Comparison of ENCODE assay signal across 24 cellular contexts in genomic region chr9:129632460-129632859, GRCh38. TPM values are rescaled to one million over a fixed set of nuclear protein-coding genes. Genes with fewer than 3 reads are reported as not detected.
DNase-seq lines count a peak whose midpoint lies in the region; ATAC-seq, FAIRE-seq and TF ChIP-seq lines count a peak whose summit lies in the region.
"Had no signal": no experiment of that assay in that cellular context is flagged by ENCODE, and none has a peak within 500 bp of the region (broad histone marks: within the 10 kb centered on the region; RNA-seq: fewer than 3 reads in every experiment).

No MANE protein-coding gene starts in this region.

- POLR2A ChIA-PET in A673 (lab: Charles Lee; ENCODE audit: low non-redundant PET): no interaction called here

- DNase-seq in A673 (ENCODE audit: low spot score) (no peak), T-helper 17 cell (no peak), islet precursor cell (peak; percentile 75), GM12892 (ENCODE audit: insufficient read length) (no peak), hepatocyte (ENCODE audit: low spot score) (no peak)
- no peak for DNase-seq in activated naive CD4-positive, alpha-beta T cell treated with anti-CD3 and anti-CD28 coated beads, Interleukin-2, amount 10 ng/mL, durations not matched to agents 7 days and 5 days
- DNase-seq: activated CD8-positive, alpha-beta memory T cell treated with anti-CD3 and anti-CD28 coated beads, Interleukin-2, amount 50 U/mL, for 48 hours; BE2C; brain microvascular endothelial cell; GF-D8; NCI-H1417; NCI-H2171 treated with DMSO at 0.1 percent for 48 hours; NCI-H774; stomach; T-helper 9 cell had no signal

- H3K79me2 ChIP-seq in hepatocyte: peaks cover 69% of the 10 kb centered on the region

- TF ChIP-seq CTCF in A673 (conservative IDR thresholded peaks at IDR 0.05; ENCODE audit: low read depth, low read length) (no peak), hepatocyte (IDR thresholded peaks at IDR 0.05; ENCODE audit: poor library complexity) (no peak)

- no peak for TF ChIP-seq POLR2A in GM12892 (IDR thresholded peaks at IDR 0.05; ENCODE audit: low read depth, low read length)

- peak overlapping the region; percentile 16 for H3K27ac Mint-ChIP-seq in T-helper 17 cell
- no peak overlapping the region for H3K27ac Mint-ChIP-seq in activated naive CD4-positive, alpha-beta T cell treated with anti-CD3 and anti-CD28 coated beads, Interleukin-2, amount 10 ng/mL, durations not matched to agents 7 days and 5 days
- H3K27ac Mint-ChIP-seq: activated naive CD4-positive, alpha-beta T cell treated with anti-CD3 and anti-CD28 coated beads, Interleukin-2, amount 50 U/mL, for 24 hours had no signal

- intact Hi-C loops in A673 (cut with micrococcal nuclease; ENCODE audit: unreplicated experiment): no loop called here

- no peak overlapping the region for H3K4me3 Mint-ChIP-seq in T-helper 17 cell
- H3K4me3 Mint-ChIP-seq in activated naive CD4-positive, alpha-beta T cell treated with anti-CD3 and anti-CD28 coated beads, Interleukin-2, amount 10 ng/mL, durations not matched to agents 7 days and 5 days: no peak overlapping the region
- H3K4me3 Mint-ChIP-seq: activated naive CD4-positive, alpha-beta T cell treated with anti-CD3 and anti-CD28 coated beads, Interleukin-2, amount 50 U/mL, for 24 hours had no signal

- H3K4me3 ChIP-seq in A673 (ENCODE audit: low read depth, low read length, poor library complexity, severe bottlenecking) (no peak overlapping the region), BLaER1 (no peak overlapping the region), hepatocyte (no peak overlapping the region)
- H3K4me3 ChIP-seq: left lung, stomach had no signal

- FAIRE-seq in GM12892 (lab: Jason Lieb, UNC): no peak
- FAIRE-seq: D721Med had no signal

- H3K27me3 ChIP-seq in A673 (replicated peaks; ENCODE audit: insufficient read depth, low read depth, low read length, poor library complexity) (no peaks in the 10 kb centered on the region), BLaER1 (no peaks in the 10 kb centered on the region), hepatocyte (no peaks in the 10 kb centered on the region)
- H3K27me3 ChIP-seq: BE2C, brain microvascular endothelial cell, left lung, stomach had no signal

- ATAC-seq in T-helper 17 cell: no peak
- ATAC-seq: left lung, sciatic nerve had no signal

- CTCF ChIA-PET in A673 (lab: Charles Lee): no interaction called here
- CTCF ChIA-PET in activated naive CD4-positive, alpha-beta T cell treated with anti-CD3 and anti-CD28 coated beads, Interleukin-2, amount 10 ng/mL, durations not matched to agents 7 days and 5 days (lab: Charles Lee): no interaction called here

- H3K9me2 ChIP-seq in hepatocyte (replicated peaks; ENCODE audit: insufficient read depth): no peaks in the 10 kb centered on the region

- H3K36me3 ChIP-seq in A673 (ENCODE audit: insufficient read depth, low read length, poor library complexity, severe bottlenecking) (peaks cover 40% of the 10 kb centered on the region), BLaER1 (peaks cover 95% of the 10 kb centered on the region), hepatocyte (replicated peaks; ENCODE audit: insufficient read depth, low read depth) (no peaks in the 10 kb centered on the region)

- H3K9me3 Mint-ChIP-seq in activated naive CD4-positive, alpha-beta T cell treated with anti-CD3 and anti-CD28 coated beads, Interleukin-2, amount 10 ng/mL, durations not matched to agents 7 days and 5 days: no peaks in the 10 kb centered on the region
- H3K9me3 Mint-ChIP-seq: activated naive CD4-positive, alpha-beta T cell treated with anti-CD3 and anti-CD28 coated beads, Interleukin-2, amount 50 U/mL, for 24 hours had no signal

- H3K9ac ChIP-seq in BLaER1: peak overlapping the region; percentile 3; the same call in 1 of the 2 replicates

- peaks cover 34% of the 10 kb centered on the region for H3K4me1 ChIP-seq in A673 (ENCODE audit: insufficient read depth, low read length, poor library complexity, severe bottlenecking)
- H3K4me1 ChIP-seq in BLaER1: peaks cover 66% of the 10 kb centered on the region
- H3K4me1 ChIP-seq in hepatocyte (ENCODE audit: insufficient read depth): peaks cover 16% of the 10 kb centered on the region

- H3K27me3 Mint-ChIP-seq in T-helper 17 cell: no peaks in the 10 kb centered on the region
- no peaks in the 10 kb centered on the region for H3K27me3 Mint-ChIP-seq in activated naive CD4-positive, alpha-beta T cell treated with anti-CD3 and anti-CD28 coated beads, Interleukin-2, amount 10 ng/mL, durations not matched to agents 7 days and 5 days
- H3K27me3 Mint-ChIP-seq: activated naive CD4-positive, alpha-beta T cell treated with anti-CD3 and anti-CD28 coated beads, Interleukin-2, amount 50 U/mL, for 24 hours had no signal

- H3K36me3 Mint-ChIP-seq in T-helper 17 cell (ENCODE audit: low read depth): peaks cover 3% of the 10 kb centered on the region
- H3K36me3 Mint-ChIP-seq in activated naive CD4-positive, alpha-beta T cell treated with anti-CD3 and anti-CD28 coated beads, Interleukin-2, amount 10 ng/mL, durations not matched to agents 7 days and 5 days: peaks cover 36% of the 10 kb centered on the region

- H3K9me3 ChIP-seq in A673 (ENCODE audit: low read depth, low read length, poor library complexity, severe bottlenecking) (no peaks in the 10 kb centered on the region), BLaER1 (no peaks in the 10 kb centered on the region), T-helper 17 cell (ENCODE audit: control insufficient read depth, low read length, poor library complexity, severe bottlenecking) (no peaks in the 10 kb centered on the region), hepatocyte (ENCODE audit: low read depth) (no peaks in the 10 kb centered on the region)
- H3K9me3 ChIP-seq: BE2C, left lung, stomach had no signal

- H3K4me1 Mint-ChIP-seq in T-helper 17 cell: peaks cover 28% of the 10 kb centered on the region
- H3K4me1 Mint-ChIP-seq in activated naive CD4-positive, alpha-beta T cell treated with anti-CD3 and anti-CD28 coated beads, Interleukin-2, amount 10 ng/mL, durations not matched to agents 7 days and 5 days: peaks cover 32% of the 10 kb centered on the region

- H3K27ac ChIP-seq in A673 (ENCODE audit: low read depth, low read length, poor library complexity, severe bottlenecking) (peak overlapping the region; percentile 58), BLaER1 (no peak overlapping the region), hepatocyte (no peak overlapping the region)
- H3K27ac ChIP-seq: brain microvascular endothelial cell, left lung had no signal

- peaks cover 99% of the 10 kb centered on the region for H4K20me1 ChIP-seq in BLaER1
- H4K20me1 ChIP-seq in hepatocyte (ENCODE audit: insufficient read depth, poor library complexity, severe bottlenecking): peaks cover 64% of the 10 kb centered on the region

- H3K4me2 ChIP-seq in BLaER1: peak overlapping the region; percentile 48; the same call in 1 of the 2 replicates
- H3K4me2 ChIP-seq in hepatocyte: no peak overlapping the region

- WGBS in hepatocyte (ENCODE audit: low lambda C conversion rate, missing lambda C conversion rate): 63% methylated on average over 13 of the region's 13 CpGs

- H2AFZ ChIP-seq in hepatocyte: no peak overlapping the region

- no TSS peak for BruUV-seq in A673 (replicated peaks; lab: Mats Ljungman, UMichigan)

RNA-seq across cellular contexts. Expression of gene NTMT1, which starts 6.5 kb away (rescaled TPM):
- 82.8 and 87.1 TPM in 2 replicates for total RNA-seq in A673 (2021)
- 10 to 100 TPM; 27.0 to 27.8 TPM for total RNA-seq in T-helper 17 cell
- polyA plus RNA-seq in GM12892 (2012; ENCODE audit: missing spikeins): 22.3 TPM
- 20.8 and 32.5 TPM in 2 replicates for total RNA-seq in hepatocyte
- polyA plus RNA-seq in hepatocyte: 66.9 and 81.4 TPM in 2 replicates

RNA-seq across cellular contexts. Expression of gene ASB6, which starts 9.5 kb away (rescaled TPM):
- 30.4 and 36.5 TPM in 2 replicates for total RNA-seq in A673 (2021)
- 10 to 100 TPM; 21.9 to 28.7 TPM for total RNA-seq in T-helper 17 cell
- polyA plus RNA-seq in GM12892 (2012; ENCODE audit: missing spikeins): 4.2 TPM
- 10.5 and 14.2 TPM in 2 replicates for total RNA-seq in hepatocyte
- 10.7 and 15.5 TPM in 2 replicates for polyA plus RNA-seq in hepatocyte

RNA-seq across cellular contexts. Expression of gene C9orf50, which starts 11.6 kb away (rescaled TPM):
- total RNA-seq in A673 (2021): 0.28 TPM in 1 of 2 replicates, not detected in the other
- not detected for total RNA-seq in T-helper 17 cell
- polyA plus RNA-seq in GM12892 (2012; ENCODE audit: missing spikeins): not detected
- total RNA-seq in hepatocyte: not detected in 2 replicates
- polyA plus RNA-seq in hepatocyte: 0.86 TPM in 1 of 2 replicates, not detected in the other
- total RNA-seq: dermis microvascular lymphatic vessel endothelial cell, esophagus mucosa, glomerular endothelial cell, left lung, stomach, urinary bladder had no signal

RNA-seq across cellular contexts. Expression of gene PRRX2, which starts 33.0 kb away (rescaled TPM):
- total RNA-seq in A673 (2021): 12.7 and 16.6 TPM in 2 replicates
- not detected for total RNA-seq in T-helper 17 cell
- not detected for polyA plus RNA-seq in GM12892 (2012; ENCODE audit: missing spikeins)
- 5.7 and 9.7 TPM in 2 replicates for total RNA-seq in hepatocyte
- polyA plus RNA-seq in hepatocyte: 14.0 and 23.0 TPM in 2 replicates
- total RNA-seq: glomerular endothelial cell had no signal
